Comparison of ENCODE assay signal across 12 cellular contexts in genomic region chr7:126450269-126450671, GRCh38.
DNase-seq lines count a peak whose midpoint lies in the region; ATAC-seq, FAIRE-seq and TF ChIP-seq lines count a peak whose summit lies in the region.
"Had no signal": no experiment of that assay in that cellular context is flagged by ENCODE, and none has a peak within 500 bp of the region (broad histone marks: within the 10 kb centered on the region; RNA-seq: fewer than 3 reads in every experiment).

No MANE protein-coding gene starts in this region.

- H3K27me3 Mint-ChIP-seq in activated CD8-positive, alpha-beta T cell treated with anti-CD3 and anti-CD28 coated beads, Interleukin-2, amount 10 ng/mL, durations not matched to agents 7 days and 5 days (ENCODE audit: low read depth): no peaks in the 10 kb centered on the region
- H3K27me3 Mint-ChIP-seq: stimulated activated naive CD8-positive, alpha-beta T cell treated with anti-CD3 and anti-CD28 coated beads, Interleukin-15, amount 100 ng/mL, for 72 hours had no signal

- WGBS in pancreas, 2 donors: 37 to 51% methylated on average over 4 of the region's 4 CpGs

- H3K27ac ChIP-seq in right atrium auricular region: no peak overlapping the region
- H3K27ac ChIP-seq in pancreas: peak overlapping the region in 1 of 4 donors; percentile 29

- no peak overlapping the region for H3K27ac Mint-ChIP-seq in activated CD8-positive, alpha-beta T cell treated with anti-CD3 and anti-CD28 coated beads, Interleukin-2, amount 10 ng/mL, durations not matched to agents 7 days and 5 days
- H3K27ac Mint-ChIP-seq: stimulated activated naive CD8-positive, alpha-beta T cell treated with anti-CD3 and anti-CD28 coated beads, Interleukin-15, amount 100 ng/mL, for 72 hours had no signal

- CTCF ChIA-PET in activated CD8-positive, alpha-beta T cell treated with anti-CD3 and anti-CD28 coated beads, Interleukin-2, amount 10 ng/mL, durations not matched to agents 7 days and 5 days (lab: Charles Lee): no interaction called here

- H3K4me1 ChIP-seq in right atrium auricular region: no peaks in the 10 kb centered on the region
- no peaks in the 10 kb centered on the region for H3K4me1 ChIP-seq in pancreas

- in situ Hi-C loops in KBM-7 (cut with MboI; ENCODE audit: low pct_unique_long_range_greater_than_20kb, low sequenced_read_pairs): no loop called here

- no peak overlapping the region for H3K4me3 Mint-ChIP-seq in activated CD8-positive, alpha-beta T cell treated with anti-CD3 and anti-CD28 coated beads, Interleukin-2, amount 10 ng/mL, durations not matched to agents 7 days and 5 days
- H3K4me3 Mint-ChIP-seq: stimulated activated naive CD8-positive, alpha-beta T cell treated with anti-CD3 and anti-CD28 coated beads, Interleukin-15, amount 100 ng/mL, for 72 hours had no signal

- H3K4me1 Mint-ChIP-seq in activated CD8-positive, alpha-beta T cell treated with anti-CD3 and anti-CD28 coated beads, Interleukin-2, amount 10 ng/mL, durations not matched to agents 7 days and 5 days (ENCODE audit: low read depth): no peaks in the 10 kb centered on the region
- H3K4me1 Mint-ChIP-seq: stimulated activated naive CD8-positive, alpha-beta T cell treated with anti-CD3 and anti-CD28 coated beads, Interleukin-15, amount 100 ng/mL, for 72 hours had no signal

- H3K9me3 ChIP-seq in right atrium auricular region (no peaks in the 10 kb centered on the region), pancreas (no peaks in the 10 kb centered on the region)

- H3K27me3 ChIP-seq in right atrium auricular region (no peaks in the 10 kb centered on the region), pancreas (no peaks in the 10 kb centered on the region), H7 (ENCODE audit: control insufficient read depth, insufficient read depth, low read length) (no peaks in the 10 kb centered on the region)

- POLR2A ChIA-PET in activated CD8-positive, alpha-beta T cell treated with anti-CD3 and anti-CD28 coated beads, Interleukin-2, amount 10 ng/mL, durations not matched to agents 7 days and 5 days (lab: Charles Lee): no interaction called here

- H3K36me3 Mint-ChIP-seq in activated CD8-positive, alpha-beta T cell treated with anti-CD3 and anti-CD28 coated beads, Interleukin-2, amount 10 ng/mL, durations not matched to agents 7 days and 5 days (ENCODE audit: low read depth): no peaks in the 10 kb centered on the region

- no peak for FAIRE-seq in pancreas (lab: Jason Lieb, UNC)
- FAIRE-seq: A204.1 had no signal

- H3K4me3 ChIP-seq in right atrium auricular region: no peak overlapping the region
- H3K4me3 ChIP-seq in pancreas: no peak overlapping the region
- no peak overlapping the region for H3K4me3 ChIP-seq in H7 (ENCODE audit: insufficient read depth, low read depth, low read length)

- ATAC-seq in Right ventricle myocardium inferior (peak; percentile 37), HG02840 (IDR thresholded peaks at IDR 0.05; ENCODE audit: low FRiP score, unreplicated experiment) (peak; percentile 98), pancreas (peak in 3 of 4 donors; percentile 21 to 56 (median 51))
- ATAC-seq in activated CD8-positive, alpha-beta T cell treated with anti-CD3 and anti-CD28 coated beads, Interleukin-2, amount 10 ng/mL, durations not matched to agents 7 days and 5 days: no peak
- ATAC-seq: stimulated activated naive CD8-positive, alpha-beta T cell treated with anti-CD3 and anti-CD28 coated beads, Interleukin-15, amount 100 ng/mL, for 72 hours had no signal

- no peak for TF ChIP-seq CTCF in right atrium auricular region (IDR thresholded peaks at IDR 0.05)
- no peak for TF ChIP-seq CTCF in pancreas (IDR thresholded peaks at IDR 0.05)

- intact Hi-C loops in Right ventricle myocardium inferior (cut with DNase I) (no loop called here), pancreas (cut with DNase I) (no loop called here)

- H3K9me3 Mint-ChIP-seq in activated CD8-positive, alpha-beta T cell treated with anti-CD3 and anti-CD28 coated beads, Interleukin-2, amount 10 ng/mL, durations not matched to agents 7 days and 5 days (ENCODE audit: insufficient read depth): no peaks in the 10 kb centered on the region

- H3K36me3 ChIP-seq in right atrium auricular region: no peaks in the 10 kb centered on the region
- no peaks in the 10 kb centered on the region for H3K36me3 ChIP-seq in pancreas
- H3K36me3 ChIP-seq in H7 (replicated peaks; ENCODE audit: control insufficient read depth, insufficient read depth, low read length): no peaks in the 10 kb centered on the region

- no peak for DNase-seq in Right ventricle myocardium inferior (ENCODE audit: missing footprints)
- no peak for DNase-seq in right atrium auricular region (ENCODE audit: low spot score)
- DNase-seq in KBM-7: peak; percentile 8
- no peak for DNase-seq in pancreas
- DNase-seq in H7: no peak
- DNase-seq in NCI-H774 (lab: John Stamatoyannopoulos, UW): no peak
- DNase-seq in activated CD8-positive, alpha-beta T cell treated with anti-CD3 and anti-CD28 coated beads, Interleukin-2, amount 10 ng/mL, durations not matched to agents 7 days and 5 days: no peak
- DNase-seq: activated T-cell treated with anti-CD3 and anti-CD28 coated beads for 4 hours; SHP77; stimulated activated naive CD8-positive, alpha-beta T cell treated with anti-CD3 and anti-CD28 coated beads, Interleukin-15, amount 100 ng/mL, for 72 hours had no signal
